ENCODE assay signal across 8 cellular contexts in genomic region chr20:21102691-21103311, GRCh38. TPM values are rescaled to one million over a fixed set of nuclear protein-coding genes. Genes with fewer than 3 reads are reported as not detected.
DNase-seq lines count a peak whose midpoint lies in the region; ATAC-seq and TF ChIP-seq lines count a peak whose summit lies in the region.

No MANE protein-coding gene starts in this region.

- peaks cover 15% of the 10 kb centered on the region for H3K9me3 ChIP-seq in BLaER1
- H3K9me3 ChIP-seq in heart left ventricle = no peaks in the 10 kb centered on the region
- H3K9me3 ChIP-seq in trophoblast cell (ENCODE audit: insufficient read depth, low read depth, low read length) = peaks cover 4% of the 10 kb centered on the region

- ATAC-seq in GM21423 (IDR thresholded peaks at IDR 0.05; ENCODE audit: unreplicated experiment) = peak; percentile 45
- peak; percentile 23 to 74 (median 67) for ATAC-seq in heart left ventricle
- no peak for ATAC-seq in HG03045 (IDR thresholded peaks at IDR 0.05; ENCODE audit: unreplicated experiment)
- ATAC-seq in HG03457 (IDR thresholded peaks at IDR 0.05; ENCODE audit: unreplicated experiment) = no peak

- intact Hi-C loops in heart left ventricle (cut with DNase I) = loop anchor here in 1 of 10 donors (10.0 kb wide), 1 partner anchor 238 kb away; no protein-coding TSS in a partner anchor

- no peak overlapping the region for H2AK5ac ChIP-seq in trophoblast cell (ENCODE audit: low read length)

- no peak overlapping the region for H2AFZ ChIP-seq in trophoblast cell (ENCODE audit: insufficient read depth, low read length, poor library complexity)

- no peaks in the 10 kb centered on the region for H3K79me2 ChIP-seq in trophoblast cell (ENCODE audit: control insufficient read depth, insufficient read depth, low read length, poor library complexity)

- H3K27ac ChIP-seq in BLaER1 (no peak overlapping the region), heart left ventricle (peak overlapping the region in 1 of 12 donors; percentile 13), trophoblast cell (ENCODE audit: low read depth, low read length) (no peak overlapping the region)

- H3K9ac ChIP-seq in BLaER1 (no peak overlapping the region), trophoblast cell (ENCODE audit: low read length) (no peak overlapping the region)

- no peak for TF ChIP-seq POLR2A in heart left ventricle (IDR thresholded peaks at IDR 0.05)

- peaks cover 76% of the 10 kb centered on the region for H4K20me1 ChIP-seq in BLaER1

- H3K36me3 ChIP-seq in BLaER1 (no peaks in the 10 kb centered on the region), heart left ventricle (no peaks in the 10 kb centered on the region), trophoblast cell (ENCODE audit: control insufficient read depth in 1 of 2, insufficient read depth in 2 of 2, low read length in 2 of 2) (no peaks in the 10 kb centered on the region)

- no peak overlapping the region for H4K8ac ChIP-seq in trophoblast cell (ENCODE audit: low read depth, low read length)

- H3K4me3 ChIP-seq in BLaER1 = peak overlapping the region; percentile 57
- peak overlapping the region in 11 of 12 donors; percentile 12 to 66 (median 46) for H3K4me3 ChIP-seq in heart left ventricle
- peak overlapping the region; percentile 38 for H3K4me3 ChIP-seq in trophoblast cell (ENCODE audit: low read depth, low read length)

- H3K18ac ChIP-seq in trophoblast cell (ENCODE audit: low read length) = no peak overlapping the region

- TF ChIP-seq CTCF in heart left ventricle (IDR thresholded peaks at IDR 0.05) = no peak

- peak; percentile 31 to 51 for DNase-seq in activated CD4-positive, alpha-beta T cell treated with anti-CD3 and anti-CD28 coated beads, Interleukin-2, amount 50 U/mL, for 48 hours
- DNase-seq in heart left ventricle (peak; percentile 25 to 76 (median 52)), trophoblast cell (peak in 1 of 2 donors; percentile 29), glomerular visceral epithelial cell (ENCODE audit: extremely low spot score) (no peak)

- H4K12ac ChIP-seq in trophoblast cell (ENCODE audit: low read depth, low read length) = no peak overlapping the region

- no peak overlapping the region for H2BK5ac ChIP-seq in trophoblast cell (ENCODE audit: low read depth, low read length, poor library complexity)

- WGBS in heart left ventricle, 4 donors = 2 to 3% (median 2%) methylated on average over 18 to 35 of the region's 35 CpGs
- WGBS in trophoblast cell (ENCODE audit: extremely low coverage, insufficient coverage, insufficient read length) = no CpG with 5 or more reads among the region's 35 CpGs

- H3K4me2 ChIP-seq in BLaER1 (peak overlapping the region; percentile 81), trophoblast cell (ENCODE audit: low read length) (peak overlapping the region; percentile 60)

- H3K23ac ChIP-seq in trophoblast cell (ENCODE audit: low read length) = no peak overlapping the region

- no peak overlapping the region for H4K91ac ChIP-seq in trophoblast cell (ENCODE audit: low read depth, low read length)

- peaks cover 100% of the 10 kb centered on the region for H3K27me3 ChIP-seq in BLaER1
- H3K27me3 ChIP-seq in heart left ventricle = peaks cover 78 to 100% (median 98%) of the 10 kb centered on the region in 9 donors
- peaks cover 78% of the 10 kb centered on the region for H3K27me3 ChIP-seq in trophoblast cell (ENCODE audit: insufficient read depth, low read length)

- no peaks in the 10 kb centered on the region for H3K79me1 ChIP-seq in trophoblast cell (ENCODE audit: low read length)

- H2BK120ac ChIP-seq in trophoblast cell (ENCODE audit: insufficient read depth, low read length, poor library complexity) = no peak overlapping the region

- H2BK12ac ChIP-seq in trophoblast cell (ENCODE audit: low read length) = no peak overlapping the region

- no peak overlapping the region for H3K14ac ChIP-seq in trophoblast cell (ENCODE audit: low read length)

- H3K4me1 ChIP-seq in BLaER1 (peaks cover 39% of the 10 kb centered on the region), heart left ventricle (peaks cover 0 to 55% (median 37%) of the 10 kb centered on the region in 12 donors), trophoblast cell (ENCODE audit: control insufficient read depth in 1 of 2, insufficient read depth in 2 of 2, low read length in 2 of 2) (peaks cover 17 to 23% of the 10 kb centered on the region in 2 experiments)

- H3K4ac ChIP-seq in trophoblast cell (ENCODE audit: low read depth, low read length) = no peak overlapping the region

RNA-seq across cellular contexts. Expression of gene LINC00237, which starts 3.4 kb away (rescaled TPM):
- total RNA-seq in heart left ventricle = not detected
- polyA plus RNA-seq in heart left ventricle = not detected
- polyA plus RNA-seq in trophoblast cell (2013) = not detected in 2 replicates

RNA-seq across cellular contexts. Expression of gene KIZ, which starts 23.1 kb away (rescaled TPM):
- total RNA-seq in heart left ventricle = 10 to 100 TPM; 15.2 to 31.2 (median 25.2) TPM
- 10 to 100 TPM in 1 of 2 donors, 1 to 10 TPM in 1; 8.8 to 19.4 TPM for polyA plus RNA-seq in heart left ventricle
- 8.9 and 9.2 TPM in 2 replicates for polyA plus RNA-seq in trophoblast cell (2013)

Comparison
In these comparisons a context has a peak if more than half of its experiments do, and no peak if none do; other contexts are left out.
1. ATAC-seq: peak in GM21423 (single experiment) and heart left ventricle (4 of 4); none in HG03045 (single experiment) and HG03457 (single experiment).
2. Peak in every context shown above with its lines, with median percentiles within 50 percentile points of each other: H3K4me3 ChIP-seq.